Comparison of ENCODE assay signal across 5 cellular contexts in genomic region chr2:120662746-120663145, GRCh38.
"Had no signal": no experiment of that assay in that cellular context is flagged by ENCODE, and none has a peak within 500 bp of the region (broad histone marks: within the 10 kb centered on the region; RNA-seq: fewer than 3 reads in every experiment).

No MANE protein-coding gene starts in this region.

- H3K27ac Mint-ChIP-seq: GM23338, H9 had no signal

- ATAC-seq: GM23338, K562 had no signal

- H3K4me3 Mint-ChIP-seq: GM23338, H9 had no signal

- H3K4me3 ChIP-seq: GM23338, K562 had no signal

- DNase-seq: H9, HCEC 1CT, IMR-90 had no signal
